9 cellular contexts compared by ENCODE assay signal in genomic region chr5:61167382-61167781, GRCh38. TPM values are rescaled to one million over a fixed set of nuclear protein-coding genes. Genes with fewer than 3 reads are reported as not detected.
DNase-seq lines count a peak whose midpoint lies in the region; TF ChIP-seq lines count a peak whose summit lies in the region.
"Had no signal": no experiment of that assay in that cellular context is flagged by ENCODE, and none has a peak within 500 bp of the region (broad histone marks: within the 10 kb centered on the region; RNA-seq: fewer than 3 reads in every experiment).

No MANE protein-coding gene starts in this region.

- peak; percentile 41 for DNase-seq in DMS 273 (lab: John Stamatoyannopoulos, UW; ENCODE audit: unreplicated experiment)
- no peak for DNase-seq in DMS 273 treated with DMSO at 0.1 percent for 48 hours (lab: John Stamatoyannopoulos, UW)
- DNase-seq in dermis blood vessel endothelial cell = peak; percentile 75
- DNase-seq in osteocyte (ENCODE audit: extremely low spot score, unreplicated experiment) = no peak
- no peak for DNase-seq in effector CD4-positive, alpha-beta T cell
- DNase-seq in stimulated activated CD4-positive, alpha-beta T cell treated with anti-CD3 and anti-CD28 coated beads, Interleukin-4, amount 100 ng/mL, for 1 hour = no peak
- DNase-seq in AML-193 (lab: John Stamatoyannopoulos, UW) = no peak
- DNase-seq: amniotic stem cell had no signal

- no peaks in the 10 kb centered on the region for H3K9me3 Mint-ChIP-seq in osteocyte (ENCODE audit: unreplicated experiment)

- TF ChIP-seq CTCF in LNCAP (IDR thresholded peaks at IDR 0.05) = peak; percentile 44
- TF ChIP-seq CTCF in osteocyte (IDR thresholded peaks at IDR 0.05) = peak; percentile 67

- H3K36me3 Mint-ChIP-seq in osteocyte (ENCODE audit: unreplicated experiment) = no peaks in the 10 kb centered on the region

- no peak overlapping the region for H3K27ac Mint-ChIP-seq in osteocyte (ENCODE audit: unreplicated experiment)

- peaks cover 19% of the 10 kb centered on the region for H3K4me1 Mint-ChIP-seq in osteocyte (ENCODE audit: unreplicated experiment)

- H3K4me3 Mint-ChIP-seq in osteocyte (ENCODE audit: unreplicated experiment) = no peak overlapping the region

- H3K27me3 Mint-ChIP-seq in osteocyte (ENCODE audit: unreplicated experiment) = no peaks in the 10 kb centered on the region

RNA-seq across cellular contexts. Expression of gene SMIM15, which starts 5.1 kb away (rescaled TPM):
- 58.7 and 83.1 TPM in 2 replicates for total RNA-seq in dermis blood vessel endothelial cell
- total RNA-seq in osteocyte = 53.0 and 53.1 TPM in 2 replicates

Comparison
In these comparisons a context has a peak if more than half of its experiments do, and no peak if none do; other contexts are left out.
1. DNase-seq: peak in DMS 273 (single experiment) and dermis blood vessel endothelial cell (single experiment); none in DMS 273 treated with DMSO at 0.1 percent for 48 hours (single experiment), osteocyte (single experiment), effector CD4-positive, alpha-beta T cell (single experiment), stimulated activated CD4-positive, alpha-beta T cell treated with anti-CD3 and anti-CD28 coated beads, Interleukin-4, amount 100 ng/mL, for 1 hour (single experiment) and AML-193 (0 of 2).